In genomic region chr22:38760477-38761201, GRCh38 we compare ENCODE assay signal across 1 cellular context.
TF ChIP-seq lines count a peak whose summit lies in the region.

No MANE protein-coding gene starts in this region.

TF ChIP-seq in IMR-90, 13 proteins besides CTCF, POLR2A, EP300 and RAD21 (continued from another document):
- TF ChIP-seq ELK1 (IDR thresholded peaks at IDR 0.05; ENCODE audit: borderline replicate concordance, low read depth, low read length) (no peak), CHD1 (IDR thresholded peaks at IDR 0.05; ENCODE audit: low read depth, low read length) (no peak), BHLHE40 (IDR thresholded peaks at IDR 0.05; ENCODE audit: low read depth, low read length) (no peak), CEBPB (IDR thresholded peaks at IDR 0.05; ENCODE audit: low read depth, low read length) (no peak), SMC3 (IDR thresholded peaks at IDR 0.05; ENCODE audit: low read depth, low read length) (no peak), MAFK (IDR thresholded peaks at IDR 0.05; ENCODE audit: low read depth, low read length) (no peak), NFE2L2 (IDR thresholded peaks at IDR 0.05; ENCODE audit: low read depth, low read length) (no peak), USF2 (IDR thresholded peaks at IDR 0.05; ENCODE audit: low read depth, low read length) (no peak), MAZ (IDR thresholded peaks at IDR 0.05; ENCODE audit: borderline replicate concordance, low read depth, low read length) (no peak), MXI1 (IDR thresholded peaks at IDR 0.05; ENCODE audit: borderline replicate concordance, low read depth, low read length) (no peak), FOS (IDR thresholded peaks at IDR 0.05; ENCODE audit: low read depth, low read length) (no peak)
